In the genomic region with DNA sequence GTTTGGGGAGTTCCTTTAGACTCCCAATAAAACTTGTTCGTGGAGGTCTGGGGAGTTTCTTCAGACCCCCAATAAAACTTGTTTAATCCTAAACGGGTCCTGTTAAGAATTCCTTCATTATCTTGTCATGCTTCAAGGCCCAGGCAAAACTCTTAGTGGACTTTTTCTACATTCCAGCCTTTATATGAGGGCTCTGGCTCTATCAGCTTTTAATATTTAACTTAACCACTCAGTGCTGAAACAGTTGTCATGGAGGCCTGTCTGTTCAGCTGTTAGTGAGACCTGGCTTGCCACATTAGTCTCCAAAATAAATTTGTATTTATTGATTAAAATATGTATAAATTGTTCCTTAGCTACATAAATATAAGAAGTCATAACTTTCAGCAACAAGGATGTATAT, we compare ENCODE assay signal across 6 cellular contexts.
A peak's percentile ranks its signal among the peaks of the same experiment; 100 is the strongest.
DNase-seq lines count a peak whose midpoint lies in the region; TF ChIP-seq lines count a peak whose summit lies in the region.
"Not testable (repeated sequence)": the region's sequence is repeated elsewhere in the genome, so short reads cannot be mapped to it uniquely, and the experiment has no call there.

No MANE protein-coding gene starts in this region.

- H3K9me3 Mint-ChIP-seq in nephron, result not testable (repeated sequence)

- H3K36me3 ChIP-seq in kidney epithelial cell (ENCODE audit: control insufficient read depth, insufficient read depth, low read length), result not testable (repeated sequence)

- peak overlapping the region; percentile 75 to 93 (median 91) for H3K27ac Mint-ChIP-seq in nephron

- in situ Hi-C loops in ACHN (cut with HindIII; ENCODE audit: low pct_ligation_motif_present, low pct_unique_long_range_greater_than_20kb, low sequenced_read_pairs), result not testable (repeated sequence)

- DNase-seq in ACHN, result peak; percentile 72
- DNase-seq in ELF-1 (ENCODE audit: low read depth, low spot score), result peak; percentile 34
- peak; percentile 25 for DNase-seq in epithelial cell of proximal tubule (ENCODE audit: low read depth)
- DNase-seq in kidney epithelial cell (ENCODE audit: low read depth), result peak; percentile 38
- DNase-seq in left kidney (ENCODE audit: low read depth, low spot score), result peak; percentile 29

- not testable (repeated sequence) for H3K4me1 Mint-ChIP-seq in nephron

- not testable (repeated sequence) for H3K4me3 ChIP-seq in epithelial cell of proximal tubule (ENCODE audit: low read depth, low read length); kidney epithelial cell (ENCODE audit: low read depth, low read length)

- H3K36me3 Mint-ChIP-seq in nephron (ENCODE audit: low read depth), result not testable (repeated sequence)

- H3K27me3 ChIP-seq in kidney epithelial cell (ENCODE audit: control insufficient read depth, insufficient read depth, low read length), result not testable (repeated sequence)

- not testable (repeated sequence) for TF ChIP-seq CTCF in epithelial cell of proximal tubule (conservative IDR thresholded peaks at IDR 0.05; ENCODE audit: low read depth, low read length); kidney epithelial cell (IDR thresholded peaks at IDR 0.05; ENCODE audit: insufficient read depth, low read length, poor library complexity, severe bottlenecking); nephron (IDR thresholded peaks at IDR 0.05; ENCODE audit: unreplicated experiment in 3 of 3)

- H3K4me3 Mint-ChIP-seq in nephron, result not testable (repeated sequence)

- not testable (repeated sequence) for H3K27me3 Mint-ChIP-seq in nephron (ENCODE audit: low read depth)
